Comparison of ENCODE assay signal across 13 cellular contexts in the genomic region with DNA sequence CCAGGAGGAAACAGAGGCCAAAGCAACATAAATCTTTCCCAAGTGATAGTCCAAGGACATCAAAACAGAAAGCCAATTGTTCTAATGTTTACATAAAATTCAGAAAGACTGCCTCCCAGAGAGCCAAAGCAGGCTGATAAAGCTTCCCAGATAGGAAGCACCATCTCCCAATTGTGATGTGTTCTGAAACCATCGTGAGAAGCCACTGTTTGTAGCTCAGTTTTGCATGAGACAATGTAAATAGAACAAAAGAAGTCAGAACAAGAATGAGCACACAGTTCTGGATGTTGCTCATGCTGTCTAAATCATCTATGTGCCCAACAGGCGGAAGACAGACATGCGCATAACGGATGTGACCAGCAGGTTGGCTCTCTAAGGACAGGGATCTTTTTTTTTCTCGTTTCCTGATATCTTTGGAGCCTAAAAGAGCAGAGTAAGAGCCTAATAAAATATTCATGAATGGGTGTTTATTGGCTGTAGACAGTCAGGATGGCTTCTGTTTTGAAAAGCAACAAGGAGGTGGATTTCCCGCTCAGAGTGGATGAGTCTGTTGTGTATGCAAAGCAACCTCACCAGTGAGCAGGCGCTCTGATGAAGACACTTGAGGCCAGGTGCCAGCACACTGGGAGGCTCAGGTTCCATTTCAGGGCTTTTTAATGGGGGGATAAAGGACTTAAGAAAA.
DNase-seq lines count a peak whose midpoint lies in the region; ATAC-seq and TF ChIP-seq lines count a peak whose summit lies in the region.
"Had no signal": no experiment of that assay in that cellular context is flagged by ENCODE, and none has a peak within 500 bp of the region (broad histone marks: within the 10 kb centered on the region; RNA-seq: fewer than 3 reads in every experiment).

No MANE protein-coding gene starts in this region.

- intact Hi-C loops in sciatic nerve (cut with DNase I) = no loop called here

- H3K9ac ChIP-seq in HUES48 (ENCODE audit: low read depth, low read length) = peak overlapping the region; percentile 5; the same call in 1 of the 2 replicates

- H3K4me3 ChIP-seq in HUES48 (ENCODE audit: low read depth, low read length) (no peak overlapping the region), iPS DF 6.9 (ENCODE audit: low read length) (no peak overlapping the region)
- H3K4me3 ChIP-seq: SJSA1 had no signal

- no peaks in the 10 kb centered on the region for H3K36me3 ChIP-seq in HUES48 (ENCODE audit: control insufficient read depth, insufficient read depth, low read length)
- no peaks in the 10 kb centered on the region for H3K36me3 ChIP-seq in iPS DF 6.9 (ENCODE audit: control insufficient read depth, insufficient read depth, low read length)
- H3K36me3 ChIP-seq: SJSA1 had no signal

- H3K4me1 ChIP-seq in HUES48 (ENCODE audit: control insufficient read depth, insufficient read depth, low read length) (peaks cover 28% of the 10 kb centered on the region), iPS DF 6.9 (ENCODE audit: control insufficient read depth, insufficient read depth, low read length) (peaks cover 6% of the 10 kb centered on the region; the same call in 1 of the 2 replicates)
- H3K4me1 ChIP-seq: SJSA1 had no signal

- no peaks in the 10 kb centered on the region for H3K27me3 ChIP-seq in HUES48 (ENCODE audit: control insufficient read depth, insufficient read depth, low read length)
- H3K27me3 ChIP-seq in iPS DF 6.9 (ENCODE audit: control insufficient read depth, insufficient read depth, low read length) = no peaks in the 10 kb centered on the region
- H3K27me3 ChIP-seq: SJSA1 had no signal

- H3K36me3 Mint-ChIP-seq in progenitor cell of endocrine pancreas (ENCODE audit: insufficient read depth) = no peaks in the 10 kb centered on the region

- H3K27ac Mint-ChIP-seq in progenitor cell of endocrine pancreas = no peak overlapping the region
- H3K27ac Mint-ChIP-seq: activated CD4-positive, alpha-beta T cell treated with anti-CD3 and anti-CD28 coated beads, Interleukin-2, amount 10 ng/mL, durations not matched to agents 24 days and 14 days; naive thymus-derived CD8-positive, alpha-beta T cell; stimulated activated naive CD8-positive, alpha-beta T cell treated with anti-CD3 and anti-CD28 coated beads, Interleukin-15, amount 100 ng/mL, for 72 hours had no signal

- peaks cover 10% of the 10 kb centered on the region for H3K4me1 Mint-ChIP-seq in progenitor cell of endocrine pancreas (ENCODE audit: low read depth)
- H3K4me1 Mint-ChIP-seq: activated CD4-positive, alpha-beta T cell treated with anti-CD3 and anti-CD28 coated beads, Interleukin-2, amount 10 ng/mL, durations not matched to agents 24 days and 14 days; naive thymus-derived CD8-positive, alpha-beta T cell; stimulated activated naive CD8-positive, alpha-beta T cell treated with anti-CD3 and anti-CD28 coated beads, Interleukin-15, amount 100 ng/mL, for 72 hours had no signal

- H3K9me3 ChIP-seq in HUES48 (ENCODE audit: control insufficient read depth, insufficient read depth, low read length) (no peaks in the 10 kb centered on the region), iPS DF 6.9 (ENCODE audit: control insufficient read depth, insufficient read depth, low read length) (no peaks in the 10 kb centered on the region)
- H3K9me3 ChIP-seq: SJSA1 had no signal

- ATAC-seq in sciatic nerve (peak; percentile 62), HG03135 (IDR thresholded peaks at IDR 0.05; ENCODE audit: unreplicated experiment) (no peak)
- ATAC-seq: naive thymus-derived CD8-positive, alpha-beta T cell; stimulated activated naive CD8-positive, alpha-beta T cell treated with anti-CD3 and anti-CD28 coated beads, Interleukin-15, amount 100 ng/mL, for 72 hours had no signal

- H3K27ac ChIP-seq in HUES48 (ENCODE audit: low read depth, low read length) (peak overlapping the region; percentile 95), VCaP (peak overlapping the region; percentile 6; the same call in 1 of the 2 replicates), iPS DF 6.9 (ENCODE audit: low read length) (peak overlapping the region; percentile 12)
- H3K27ac ChIP-seq: SJSA1 had no signal

- peaks cover 7% of the 10 kb centered on the region for H3K9me3 Mint-ChIP-seq in progenitor cell of endocrine pancreas (ENCODE audit: low read depth)
- H3K9me3 Mint-ChIP-seq: activated CD4-positive, alpha-beta T cell treated with anti-CD3 and anti-CD28 coated beads, Interleukin-2, amount 10 ng/mL, durations not matched to agents 24 days and 14 days had no signal

- H3K4me3 Mint-ChIP-seq in progenitor cell of endocrine pancreas (ENCODE audit: low read depth) = no peak overlapping the region
- H3K4me3 Mint-ChIP-seq: activated CD4-positive, alpha-beta T cell treated with anti-CD3 and anti-CD28 coated beads, Interleukin-2, amount 10 ng/mL, durations not matched to agents 24 days and 14 days; naive thymus-derived CD8-positive, alpha-beta T cell; stimulated activated naive CD8-positive, alpha-beta T cell treated with anti-CD3 and anti-CD28 coated beads, Interleukin-15, amount 100 ng/mL, for 72 hours had no signal

- H3K27me3 Mint-ChIP-seq in progenitor cell of endocrine pancreas = no peaks in the 10 kb centered on the region

- DNase-seq in iPS DF 6.9 (ENCODE audit: low read depth, low spot score) = peak; percentile 75
- no peak for DNase-seq in sciatic nerve (ENCODE audit: low spot score)
- DNase-seq in progenitor cell of endocrine pancreas (ENCODE audit: low spot score, unreplicated experiment) = no peak
- DNase-seq in effector CD8-positive, alpha-beta T cell (lab: John Stamatoyannopoulos, UW) = no peak
- DNase-seq: activated CD4-positive, alpha-beta T cell treated with anti-CD3 and anti-CD28 coated beads, Interleukin-2, amount 10 ng/mL, durations not matched to agents 24 days and 14 days; activated naive CD4-positive, alpha-beta T cell; naive thymus-derived CD8-positive, alpha-beta T cell; NCI-H2081 treated with DMSO at 0.1 percent for 48 hours; stimulated activated naive CD8-positive, alpha-beta T cell treated with anti-CD3 and anti-CD28 coated beads, Interleukin-15, amount 100 ng/mL, for 72 hours had no signal

- no CpG with 5 or more reads among the region's 7 CpGs for WGBS in iPS DF 6.9 (ENCODE audit: insufficient coverage, insufficient read length)

- TF ChIP-seq CTCF in VCaP (conservative IDR thresholded peaks at IDR 0.05) (no peak), progenitor cell of endocrine pancreas (IDR thresholded peaks at IDR 0.05; ENCODE audit: unreplicated experiment) (no peak)

Comparison
In these comparisons a context has a peak if more than half of its experiments do, and no peak if none do; other contexts are left out.
1. H3K27ac ChIP-seq: peak in every context shown above with its lines; median percentile 95 in HUES48; 12 in iPS DF 6.9; 6 in VCaP.